ENCODE assay signal across 21 cellular contexts in genomic region chr5:13348568-13348967, GRCh38.
"Had no signal": no experiment of that assay in that cellular context is flagged by ENCODE, and none has a peak within 500 bp of the region (broad histone marks: within the 10 kb centered on the region; RNA-seq: fewer than 3 reads in every experiment).

No MANE protein-coding gene starts in this region.

- H3K27me3 ChIP-seq: heart right ventricle, neutrophil, right lobe of liver, tibial artery, upper lobe of right lung, vagina had no signal

- H3K9me3 ChIP-seq: neutrophil, psoas muscle, right lobe of liver, tibial artery, upper lobe of right lung, vagina had no signal

- H3K27ac ChIP-seq: heart right ventricle, neutrophil, psoas muscle, right lobe of liver, tibial artery, upper lobe of right lung, vagina had no signal

- DNase-seq: effector memory CD8-positive, alpha-beta T cell; erythroblast; heart right ventricle; hypothalamus; kidney glomerular epithelial cell; mucosa of descending colon; naive thymus-derived CD8-positive, alpha-beta T cell; psoas muscle; retina; right lobe of liver; stimulated activated CD4-positive, alpha-beta T cell treated with anti-CD3 and anti-CD28 coated beads, Interleukin-4, amount 100 ng/mL, for 1 hour; stimulated activated CD8-positive, alpha-beta memory T cell treated with anti-CD3 and anti-CD28 coated beads, Interleukin-4, amount 100 ng/mL, for 48 hours; stimulated activated naive CD8-positive, alpha-beta T cell treated with anti-CD3 and anti-CD28 coated beads, Interleukin-15, Interleukin-2, amounts not matched to agents 100 U/mL and 50 U/mL, for 24 hours; tibial artery; upper lobe of right lung had no signal

- FAIRE-seq: frontal cortex, islet of Langerhans had no signal

- H3K36me3 ChIP-seq: heart right ventricle, neutrophil, right lobe of liver, tibial artery, upper lobe of right lung, vagina had no signal

- H3K4me3 ChIP-seq: heart right ventricle, mucosa of descending colon, psoas muscle, right lobe of liver, tibial artery, upper lobe of right lung, vagina had no signal

- H3K4me1 ChIP-seq: heart right ventricle, psoas muscle, right lobe of liver, tibial artery, upper lobe of right lung, vagina had no signal

- ATAC-seq: effector memory CD8-positive, alpha-beta T cell; heart right ventricle; left lobe of liver; mucosa of descending colon; naive thymus-derived CD8-positive, alpha-beta T cell; psoas muscle; right lobe of liver; stimulated activated effector memory CD8-positive, alpha-beta T cell treated with anti-CD3 and anti-CD28 coated beads, Interleukin-12 subunit alpha, Interleukin-12 subunit beta, amount 100 ng/mL, for 72 hours; stimulated activated naive CD8-positive, alpha-beta T cell treated with anti-CD3 and anti-CD28 coated beads, Interleukin-15, Interleukin-2, amounts not matched to agents 100 U/mL and 50 U/mL, for 24 hours; upper lobe of right lung had no signal
